8 cellular contexts compared by ENCODE assay signal in genomic region chr6:27388293-27389197, GRCh38. TPM values are rescaled to one million over a fixed set of nuclear protein-coding genes. Genes with fewer than 3 reads are reported as not detected.
DNase-seq lines count a peak whose midpoint lies in the region; ATAC-seq and TF ChIP-seq lines count a peak whose summit lies in the region.

Gene ZNF391, plus strand, starts transcription at chr6:27388759. Its CDS starts 11,612 bp downstream, at chr6:27400371.

- H3K4me3 Mint-ChIP-seq in activated naive CD8-positive, alpha-beta T cell treated with anti-CD3 and anti-CD28 coated beads, Interleukin-2, amount 50 U/mL, for 24 hours: peak within 1 kb of the TSS; percentile 95
- H3K4me3 Mint-ChIP-seq in type B pancreatic cell: peak within 1 kb of the TSS; percentile 93

- ATAC-seq in activated naive CD8-positive, alpha-beta T cell treated with anti-CD3 and anti-CD28 coated beads, Interleukin-2, amount 50 U/mL, for 24 hours: peak; percentile 95

- H3K27me3 ChIP-seq in H7 (ENCODE audit: control insufficient read depth, insufficient read depth, low read length): no peaks in the 10 kb centered on the region

- H3K36me3 ChIP-seq in H7 (replicated peaks; ENCODE audit: control insufficient read depth, insufficient read depth, low read length): no peaks in the 10 kb centered on the region

- peaks cover 6% of the 10 kb centered on the region for H3K9me3 Mint-ChIP-seq in activated naive CD8-positive, alpha-beta T cell treated with anti-CD3 and anti-CD28 coated beads, Interleukin-2, amount 50 U/mL, for 24 hours
- H3K9me3 Mint-ChIP-seq in type B pancreatic cell: no peaks in the 10 kb centered on the region

- DNase-seq in GM03348 (ENCODE audit: low spot score): peak; percentile 90
- DNase-seq in H7: peak; percentile 89
- DNase-seq in M059J (ENCODE audit: low read depth): peak; percentile 93
- peak; percentile 58 for DNase-seq in SKM-1 treated with dmso at 0.1 percent for 144 hours (lab: John Stamatoyannopoulos, UW; ENCODE audit: unreplicated experiment)
- peak; percentile 79 for DNase-seq in activated naive CD8-positive, alpha-beta T cell treated with anti-CD3 and anti-CD28 coated beads, Interleukin-2, amount 50 U/mL, for 24 hours
- DNase-seq in cardiac septum (ENCODE audit: low spot score): peak; percentile 89
- DNase-seq in pons (ENCODE audit: low spot score): peak; percentile 83
- DNase-seq in type B pancreatic cell (ENCODE audit: extremely low spot score, unreplicated experiment): peak; percentile 80

- peak within 1 kb of the TSS; percentile 85 for H3K4me3 ChIP-seq in H7 (ENCODE audit: insufficient read depth, low read depth, low read length)

- intact Hi-C loops in cardiac septum (cut with DNase I): loop anchor here (10.0 kb wide), 2 partner anchors 86 to 946 kb away; partner anchors contain the start of genes ZNF184 and ZSCAN31

- no peak for TF ChIP-seq CTCF in type B pancreatic cell (conservative IDR thresholded peaks at IDR 0.05)

- H3K27me3 Mint-ChIP-seq in activated naive CD8-positive, alpha-beta T cell treated with anti-CD3 and anti-CD28 coated beads, Interleukin-2, amount 50 U/mL, for 24 hours: no peaks in the 10 kb centered on the region
- peaks cover 6% of the 10 kb centered on the region for H3K27me3 Mint-ChIP-seq in type B pancreatic cell

- peaks cover 18% of the 10 kb centered on the region for H3K4me1 Mint-ChIP-seq in activated naive CD8-positive, alpha-beta T cell treated with anti-CD3 and anti-CD28 coated beads, Interleukin-2, amount 50 U/mL, for 24 hours
- peaks cover 7% of the 10 kb centered on the region for H3K4me1 Mint-ChIP-seq in type B pancreatic cell (ENCODE audit: unreplicated experiment)

- H3K36me3 Mint-ChIP-seq in activated naive CD8-positive, alpha-beta T cell treated with anti-CD3 and anti-CD28 coated beads, Interleukin-2, amount 50 U/mL, for 24 hours (ENCODE audit: low read depth): no peaks in the 10 kb centered on the region
- H3K36me3 Mint-ChIP-seq in type B pancreatic cell: peaks cover 12% of the 10 kb centered on the region

- peak within 1 kb of the TSS; percentile 90 for H3K27ac Mint-ChIP-seq in activated naive CD8-positive, alpha-beta T cell treated with anti-CD3 and anti-CD28 coated beads, Interleukin-2, amount 50 U/mL, for 24 hours
- H3K27ac Mint-ChIP-seq in type B pancreatic cell: peak within 1 kb of the TSS; percentile 88

RNA-seq across cellular contexts. Expression of gene ZNF391, which starts in this region (rescaled TPM):
- 3.1 and 5.1 TPM in 2 replicates for total RNA-seq in H7 (2014; rRNA removed; shearing (Covaris generic))
- 5.2 and 6.6 TPM in 2 replicates for total RNA-seq in M059J (2014; rRNA removed; shearing (Covaris generic))
- total RNA-seq in cardiac septum: 0.62 TPM
- 4.9 and 8.4 TPM in 2 replicates for total RNA-seq in type B pancreatic cell (ENCODE audit: low replicate concordance)

Comparison
In these comparisons a context has a peak if more than half of its experiments do, and no peak if none do; other contexts are left out.
1. Peak in every context shown above with its lines: DNase-seq, ATAC-seq and H3K4me3 ChIP-seq.
2. Peak in DNase-seq in cardiac septum; RNA of the gene not detected or under 1 TPM.